In the genomic region with DNA sequence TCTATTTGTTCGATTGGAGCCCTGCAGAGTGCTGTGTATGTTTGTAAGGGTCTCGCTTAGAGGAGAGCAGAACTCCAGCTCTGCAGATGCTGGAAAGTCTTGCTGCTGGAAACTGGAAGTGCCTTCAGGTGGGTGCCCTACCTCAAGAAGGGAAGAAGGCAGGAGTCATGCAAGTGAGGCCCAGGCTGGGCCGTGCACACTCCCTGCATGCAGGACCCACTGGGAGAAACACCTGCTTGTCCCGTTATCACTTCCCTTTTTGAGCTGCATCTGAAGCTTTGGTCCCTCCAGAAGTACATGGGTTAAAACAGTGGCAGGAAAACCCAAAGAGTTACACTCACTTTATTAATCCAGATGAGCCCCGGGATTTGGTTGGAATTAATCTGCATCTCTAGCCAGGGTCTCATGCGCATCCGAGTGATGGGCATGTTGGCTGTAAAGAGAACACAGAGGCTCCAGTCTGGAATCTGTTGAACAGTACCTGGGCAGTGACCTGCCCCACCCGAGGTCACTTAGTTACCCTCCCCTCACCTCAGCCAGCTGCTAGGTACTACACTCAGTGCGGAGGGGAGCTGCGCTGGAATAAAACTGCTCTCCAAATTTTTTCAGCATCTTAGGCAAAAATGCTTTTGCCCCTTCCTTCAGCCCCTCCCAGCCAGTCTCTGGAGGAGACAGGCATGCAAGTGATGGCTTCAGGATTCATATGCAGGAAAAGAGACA, we compare ENCODE assay signal across 8 cellular contexts. TPM values are rescaled to one million over a fixed set of nuclear protein-coding genes. Genes with fewer than 3 reads are reported as not detected.
DNase-seq lines count a peak whose midpoint lies in the region; ATAC-seq, FAIRE-seq and TF ChIP-seq lines count a peak whose summit lies in the region.

No MANE protein-coding gene starts in this region.

- peaks cover 75% of the 10 kb centered on the region for H3K4me1 ChIP-seq in CD4-positive, CD25-positive, alpha-beta regulatory T cell (ENCODE audit: control insufficient read depth, insufficient read depth, low read length, poor library complexity, severe bottlenecking)
- H3K4me1 ChIP-seq in NT2/D1 (ENCODE audit: insufficient read depth, insufficient read length), result peaks cover 10% of the 10 kb centered on the region

- FAIRE-seq in bronchial epithelial cell (lab: Jason Lieb, UNC), result no peak

- no peaks in the 10 kb centered on the region for H3K27me3 Mint-ChIP-seq in CD4-positive, CD25-positive, alpha-beta regulatory T cell
- H3K27me3 Mint-ChIP-seq in natural killer cell (ENCODE audit: low read depth in 2 of 2), result no peaks in the 10 kb centered on the region

- peak overlapping the region; percentile 60 to 97 (median 94) for H3K27ac Mint-ChIP-seq in CD4-positive, CD25-positive, alpha-beta regulatory T cell
- peak overlapping the region; percentile 97 to 100 for H3K27ac Mint-ChIP-seq in natural killer cell

- DNase-seq in CD4-positive, CD25-positive, alpha-beta regulatory T cell, result no peak
- no peak for DNase-seq in NT2/D1 (ENCODE audit: low read depth, low spot score)
- no peak for DNase-seq in bronchial epithelial cell (ENCODE audit: low read depth)
- DNase-seq in natural killer cell, result peak; percentile 19
- no peak for DNase-seq in LoVo (ENCODE audit: low spot score)
- DNase-seq in glomerular visceral epithelial cell (ENCODE audit: extremely low spot score), result no peak
- no peak for DNase-seq in NCI-H82 treated with DMSO at 0.1 percent for 48 hours (lab: John Stamatoyannopoulos, UW; ENCODE audit: unreplicated experiment)

- H3K4me3 ChIP-seq in CD4-positive, CD25-positive, alpha-beta regulatory T cell (ENCODE audit: low read depth, low read length), result peak overlapping the region; percentile 99
- H3K4me3 ChIP-seq in NT2/D1 (ENCODE audit: insufficient read length, low read depth), result peak overlapping the region; percentile 81
- peak overlapping the region; percentile 73 for H3K4me3 ChIP-seq in bronchial epithelial cell (ENCODE audit: low read depth, low read length)

- no peaks in the 10 kb centered on the region for H3K9me3 Mint-ChIP-seq in CD4-positive, CD25-positive, alpha-beta regulatory T cell
- H3K9me3 Mint-ChIP-seq in natural killer cell, result no peaks in the 10 kb centered on the region

- intact Hi-C loops in natural killer cell (cut with micrococcal nuclease), result loop anchor here (1.0 to 2.0 kb wide), 2 partner anchors 8 to 16 kb away; no protein-coding TSS in a partner anchor

- peaks cover 56% of the 10 kb centered on the region for H3K36me3 ChIP-seq in CD4-positive, CD25-positive, alpha-beta regulatory T cell (ENCODE audit: control insufficient read depth, insufficient read depth, low read length)
- H3K36me3 ChIP-seq in NT2/D1 (ENCODE audit: insufficient read depth, insufficient read length, low read length) (peaks cover 45% of the 10 kb centered on the region), bronchial epithelial cell (ENCODE audit: control insufficient read depth, insufficient read depth, low read length) (peaks cover 14% of the 10 kb centered on the region)

- peak overlapping the region; percentile 82 for H3K9ac ChIP-seq in NT2/D1 (ENCODE audit: insufficient read length, low read depth)

- H3K36me3 Mint-ChIP-seq in CD4-positive, CD25-positive, alpha-beta regulatory T cell, result peaks cover 47% of the 10 kb centered on the region
- H3K36me3 Mint-ChIP-seq in natural killer cell, result peaks cover 22% of the 10 kb centered on the region

- peaks cover 14 to 78% (median 48%) of the 10 kb centered on the region in 4 donors for H3K4me1 Mint-ChIP-seq in CD4-positive, CD25-positive, alpha-beta regulatory T cell
- H3K4me1 Mint-ChIP-seq in natural killer cell, result peaks cover 74 to 83% of the 10 kb centered on the region in 2 donors

- no peak for ATAC-seq in CD4-positive, CD25-positive, alpha-beta regulatory T cell (ENCODE audit: low read depth in 2 of 2)
- ATAC-seq in natural killer cell (no peak), HG02623 (IDR thresholded peaks at IDR 0.05; ENCODE audit: unreplicated experiment) (no peak)

- no peak for TF ChIP-seq CTCF in bronchial epithelial cell (IDR thresholded peaks at IDR 0.05; ENCODE audit: insufficient read depth, low read length, severe bottlenecking)
- no peak for TF ChIP-seq CTCF in natural killer cell (IDR thresholded peaks at IDR 0.05)

- H3K27ac ChIP-seq in CD4-positive, CD25-positive, alpha-beta regulatory T cell (ENCODE audit: insufficient read depth, low read length, poor library complexity, severe bottlenecking), result peak overlapping the region; percentile 99

- no peaks in the 10 kb centered on the region for H3K9me3 ChIP-seq in CD4-positive, CD25-positive, alpha-beta regulatory T cell (ENCODE audit: control insufficient read depth in 2 of 2, low read length in 2 of 2)
- no peaks in the 10 kb centered on the region for H3K9me3 ChIP-seq in NT2/D1 (ENCODE audit: insufficient read depth, low read length)

- peak overlapping the region; percentile 96 to 98 (median 96) for H3K4me3 Mint-ChIP-seq in CD4-positive, CD25-positive, alpha-beta regulatory T cell
- peak overlapping the region; percentile 96 for H3K4me3 Mint-ChIP-seq in natural killer cell

- H3K27me3 ChIP-seq in CD4-positive, CD25-positive, alpha-beta regulatory T cell (ENCODE audit: control insufficient read depth, insufficient read depth, low read length), result no peaks in the 10 kb centered on the region
- H3K27me3 ChIP-seq in NT2/D1 (ENCODE audit: insufficient read depth, insufficient read length), result peaks cover 22% of the 10 kb centered on the region
- no peaks in the 10 kb centered on the region for H3K27me3 ChIP-seq in bronchial epithelial cell (ENCODE audit: control insufficient read depth, insufficient read depth, low read length)

RNA-seq across cellular contexts. Expression of a gene that starts 1.4 kb away (rescaled TPM):
- 924 TPM for total RNA-seq in CD4-positive, CD25-positive, alpha-beta regulatory T cell
- 100 to 1,000 TPM; 160 to 202 (median 190) TPM for polyA plus RNA-seq in CD4-positive, CD25-positive, alpha-beta regulatory T cell
- 2.9 and 7.4 TPM in 2 replicates for total RNA-seq in bronchial epithelial cell
- total RNA-seq in natural killer cell, result 1,000 to 10,000 TPM; 1,190 to 1,513 (median 1,282) TPM

RNA-seq across cellular contexts. Expression of a gene that starts 54.1 kb away (rescaled TPM):
- total RNA-seq in CD4-positive, CD25-positive, alpha-beta regulatory T cell, result not detected
- not detected for polyA plus RNA-seq in CD4-positive, CD25-positive, alpha-beta regulatory T cell
- total RNA-seq in bronchial epithelial cell (not detected in 2 replicates), natural killer cell (not detected)

Comparison
In these comparisons a context has a peak if more than half of its experiments do, and no peak if none do; other contexts are left out.
1. RNA of a gene that starts 1.4 kb away (total RNA-seq): 1,190 to 1,513 TPM in natural killer cell and 924 TPM in CD4-positive, CD25-positive, alpha-beta regulatory T cell (single experiment); 2.9 to 7.4 TPM in bronchial epithelial cell; every median in the first group is over 100 times any median in the second.
2. Peak in every context shown above with its lines, with median percentiles within 50 percentile points of each other: H3K4me3 ChIP-seq.